Comparison of ENCODE assay signal across 29 cellular contexts in the genomic region with DNA sequence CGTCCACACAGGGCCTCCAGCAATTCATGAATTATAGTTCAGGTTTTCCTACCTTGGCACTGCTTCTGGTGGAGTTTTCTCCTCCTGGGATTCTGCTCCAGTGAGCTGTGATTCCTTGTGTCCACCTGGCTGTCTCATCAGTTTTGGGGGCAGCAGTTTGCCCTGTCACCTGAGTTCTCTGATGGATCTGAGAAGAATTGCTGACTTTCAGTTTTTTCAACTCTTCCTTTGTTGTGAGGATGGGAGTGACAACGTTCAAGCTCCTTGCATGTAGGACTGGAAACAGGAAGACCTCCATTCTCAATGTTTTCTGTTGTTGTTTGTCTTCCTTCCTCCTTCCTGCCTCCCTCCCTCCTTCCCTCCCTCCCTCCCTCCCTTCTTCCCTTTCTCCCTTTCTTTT.
"Had no signal": no experiment of that assay in that cellular context is flagged by ENCODE, and none has a peak within 500 bp of the region (broad histone marks: within the 10 kb centered on the region; RNA-seq: fewer than 3 reads in every experiment).

No MANE protein-coding gene starts in this region.

- H3K4me2 ChIP-seq: SK-N-SH had no signal

- H3K27ac ChIP-seq: Peyer's patch, RWPE1, SJCRH30, VCaP had no signal

- DNase-seq: activated CD4-positive, alpha-beta memory T cell treated with anti-CD3 and anti-CD28 coated beads for 36 hours; activated CD4-positive, alpha-beta T cell treated with anti-CD3 and anti-CD28 coated beads, Interleukin-2, amount 10 ng/mL, durations not matched to agents 7 days and 5 days; activated CD4-positive, CD25-positive, alpha-beta regulatory T cell; activated CD8-positive, alpha-beta memory T cell treated with anti-CD3 and anti-CD28 coated beads for 24 hours; activated gamma-delta T cell; activated naive CD4-positive, alpha-beta T cell treated with anti-CD3 and anti-CD28 coated beads, Interleukin-2, amount 10 ng/mL, durations not matched to agents 7 days and 5 days; activated naive CD8-positive, alpha-beta T cell treated with anti-CD3 and anti-CD28 coated beads for 36 hours; activated T-cell treated with anti-CD3 and anti-CD28 coated beads, Interleukin-2, amount 50 U/mL, for 48 hours; anterior cingulate cortex; cerebellar nuclear complex; MG63; MV-4-11; NCI-H1092 treated with DMSO at 0.1 percent for 48 hours; NCI-H1417 treated with DMSO at 0.1 percent for 48 hours; NCI-H1694; NCI-H2029; NCI-H2107; NCI-H2171 treated with DMSO at 0.1 percent for 48 hours; NCI-H345; NCI-H510A; NCI-H526 treated with DMSO at 0.1 percent for 48 hours; Peyer's patch; Right ventricle myocardium superior; SJCRH30; SK-N-SH; T-helper 1 cell had no signal

- H3K4me3 ChIP-seq: MG63, Peyer's patch, SJCRH30 had no signal

- ATAC-seq: activated T-helper 17 cell treated with anti-CD3 and anti-CD28 coated beads, Interleukin-2, amount 50 U/mL, for 72 hours had no signal

- H3K9ac ChIP-seq: SK-N-SH had no signal

- H3K27me3 ChIP-seq: MG63, Peyer's patch, SJCRH30 had no signal

- H3K36me3 ChIP-seq: MG63, Peyer's patch, SJCRH30 had no signal

- H3K4me1 ChIP-seq: Peyer's patch, SJCRH30 had no signal

- H3K9me3 ChIP-seq: MG63, Peyer's patch, SJCRH30, SK-N-SH had no signal
